1 cellular context compared by ENCODE assay signal in genomic region chr6:41058783-41059181, GRCh38.
TF ChIP-seq lines count a peak whose summit lies in the region.

No MANE protein-coding gene starts in this region.

TF ChIP-seq in K562, 482 proteins besides CTCF, POLR2A, EP300 and RAD21:
- TF ChIP-seq MEIS2 (IDR thresholded peaks at IDR 0.05; ENCODE audit: partially characterized antibody) (no peak), TSC22D4 (tag; IDR thresholded peaks at IDR 0.05) (no peak), RNF2 (IDR thresholded peaks at IDR 0.05) (no peak), MAFF (IDR thresholded peaks at IDR 0.05; ENCODE audit: low read length) (no peak), POLR2H (tag; IDR thresholded peaks at IDR 0.05; ENCODE audit: low read depth) (no peak), NRF1 (conservative IDR thresholded peaks at IDR 0.05 in 1 of 2, IDR thresholded peaks at IDR 0.05 in 1 of 2) (no peak), TOE1 (IDR thresholded peaks at IDR 0.05; ENCODE audit: borderline replicate concordance) (no peak), TOE1 (CRISPR knock-in tag; IDR thresholded peaks at IDR 0.05; ENCODE audit: borderline replicate concordance, low read depth) (no peak), HMGXB4 (CRISPR knock-in tag; IDR thresholded peaks at IDR 0.05) (no peak), CBX2 (IDR thresholded peaks at IDR 0.05; ENCODE audit: insufficient read depth, low read length, poor library complexity, severe bottlenecking) (no peak), CBFA2T3 (IDR thresholded peaks at IDR 0.05) (no peak), PREB (CRISPR knock-in tag; IDR thresholded peaks at IDR 0.05) (no peak), THAP12 (CRISPR knock-in tag; IDR thresholded peaks at IDR 0.05) (no peak), ZC3H11A (IDR thresholded peaks at IDR 0.05; ENCODE audit: low read depth, low read length) (no peak), NCOA2 (IDR thresholded peaks at IDR 0.05; ENCODE audit: partially characterized antibody in 2 of 2) (no peak), HEY1 (CRISPR knock-in tag; IDR thresholded peaks at IDR 0.05; ENCODE audit: borderline replicate concordance) (no peak), ZBTB7A (IDR thresholded peaks at IDR 0.05; ENCODE audit: borderline replicate concordance, control insufficient read depth, low read depth, low read length) (no peak), ARID3A (IDR thresholded peaks at IDR 0.05; ENCODE audit: borderline replicate concordance, low read depth, low read length) (no peak), NCOA1 (IDR thresholded peaks at IDR 0.05; ENCODE audit: low read depth) (no peak), BRCA1 (IDR thresholded peaks at IDR 0.05) (no peak), BRCA1 (CRISPR knock-in tag; IDR thresholded peaks at IDR 0.05) (no peak)
